ENCODE assay signal across 12 cellular contexts in the genomic region with DNA sequence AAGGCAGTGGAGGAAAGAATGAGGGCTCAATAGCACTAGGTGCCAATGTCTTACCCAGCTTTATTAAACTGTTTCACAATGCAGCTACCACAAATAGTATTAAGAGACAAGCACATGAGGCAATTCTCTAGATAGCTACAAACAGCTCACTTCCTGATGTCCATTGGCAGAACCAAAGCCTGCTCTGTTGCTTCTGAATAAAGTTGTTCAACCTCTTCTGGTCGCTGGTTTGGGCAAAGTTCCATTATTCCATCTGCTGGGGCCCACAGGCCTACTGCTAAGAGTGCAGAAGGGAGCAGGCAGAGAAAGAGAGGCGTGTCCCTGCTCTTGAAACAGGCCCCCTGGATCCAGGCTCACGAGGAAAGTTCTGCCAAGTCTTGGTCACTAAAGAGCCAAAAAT.
DNase-seq lines count a peak whose midpoint lies in the region; ATAC-seq and TF ChIP-seq lines count a peak whose summit lies in the region.
"Had no signal": no experiment of that assay in that cellular context is flagged by ENCODE, and none has a peak within 500 bp of the region (broad histone marks: within the 10 kb centered on the region; RNA-seq: fewer than 3 reads in every experiment).

No MANE protein-coding gene starts in this region.

- no peak overlapping the region for H3K9ac ChIP-seq in mammary epithelial cell (ENCODE audit: insufficient read depth, low read length)

- no peaks in the 10 kb centered on the region for H3K36me3 ChIP-seq in mammary epithelial cell (ENCODE audit: insufficient read depth, low read length)
- no peaks in the 10 kb centered on the region for H3K36me3 ChIP-seq in vagina

- BruUV-seq in MCF 10A (replicated peaks; lab: Mats Ljungman, UMichigan) = no TSS peak
- no TSS peak for BruUV-seq in mammary epithelial cell (replicated peaks; lab: Mats Ljungman, UMichigan)

- H3K4me2 ChIP-seq in mammary epithelial cell (ENCODE audit: insufficient read depth, low read depth, low read length) = no peak overlapping the region

- intact Hi-C loops in MCF 10A (cut with micrococcal nuclease) (no loop called here), mammary epithelial cell (cut with micrococcal nuclease) (no loop called here), vagina (cut with DNase I) (no loop called here)

- H3K4me1 ChIP-seq in mammary epithelial cell (ENCODE audit: insufficient read depth, low read length) = no peaks in the 10 kb centered on the region
- H3K4me1 ChIP-seq in vagina = peaks cover 27% of the 10 kb centered on the region

- dilution Hi-C loops in mammary epithelial cell (cut with HindIII; ENCODE audit: low sequenced_read_pairs) = no loop called here

- H3K9me3 Mint-ChIP-seq in MCF 10A (ENCODE audit: unreplicated experiment) = no peaks in the 10 kb centered on the region
- H3K9me3 Mint-ChIP-seq: stimulated activated naive CD8-positive, alpha-beta T cell treated with anti-CD3 and anti-CD28 coated beads, Interleukin-15, Interleukin-2, amounts not matched to agents 100 ng/mL and 50 ng/mL, for 24 hours had no signal

- WGBS in mammary epithelial cell (ENCODE audit: low coverage, missing lambda C conversion rate) = 58% methylated on average over 3 of the region's 3 CpGs

- no peak overlapping the region for H3K27ac ChIP-seq in mammary epithelial cell (ENCODE audit: insufficient read depth, low read depth, low read length)
- peak overlapping the region; percentile 65 for H3K27ac ChIP-seq in vagina

- no peaks in the 10 kb centered on the region for H3K4me1 Mint-ChIP-seq in MCF 10A (ENCODE audit: insufficient read depth, unreplicated experiment)

- ATAC-seq in esophagus mucosa = peak; percentile 20

- H3K27ac Mint-ChIP-seq in MCF 10A (ENCODE audit: low read depth, unreplicated experiment) = no peak overlapping the region
- H3K27ac Mint-ChIP-seq: activated naive CD8-positive, alpha-beta T cell; stimulated activated naive CD8-positive, alpha-beta T cell treated with anti-CD3 and anti-CD28 coated beads, Interleukin-15, Interleukin-2, amounts not matched to agents 100 ng/mL and 50 ng/mL, for 24 hours had no signal

- H4K20me1 ChIP-seq in mammary epithelial cell (ENCODE audit: insufficient read depth, low read length) = no peaks in the 10 kb centered on the region

- TF ChIP-seq CTCF in MCF 10A (IDR thresholded peaks at IDR 0.05; ENCODE audit: unreplicated experiment) = no peak
- no peak for TF ChIP-seq CTCF in mammary epithelial cell (conservative IDR thresholded peaks at IDR 0.05 in 1 of 2, IDR thresholded peaks at IDR 0.05 in 1 of 2; ENCODE audit: extremely low read depth in 1 of 2, insufficient read depth in 1 of 2, low read depth in 1 of 2, low read length in 2 of 2)
- no peak for TF ChIP-seq CTCF in vagina (IDR thresholded peaks at IDR 0.05)
- TF ChIP-seq CTCF in GM10248 (IDR thresholded peaks at IDR 0.05; ENCODE audit: control extremely low read depth, extremely low read depth, low read depth, missing control alignments) = no peak
- TF ChIP-seq CTCF in GM13976 (IDR thresholded peaks at IDR 0.05; ENCODE audit: borderline replicate concordance, control extremely low read depth, extremely low read depth, insufficient read depth, missing control alignments) = no peak

- H3K36me3 Mint-ChIP-seq in MCF 10A (ENCODE audit: insufficient read depth, unreplicated experiment) = no peaks in the 10 kb centered on the region

- no peaks in the 10 kb centered on the region for H3K79me2 ChIP-seq in mammary epithelial cell (ENCODE audit: insufficient read depth, low read length)

- H3K27me3 Mint-ChIP-seq in MCF 10A (ENCODE audit: insufficient read depth, unreplicated experiment) = no peaks in the 10 kb centered on the region
- H3K27me3 Mint-ChIP-seq: activated naive CD8-positive, alpha-beta T cell; stimulated activated naive CD8-positive, alpha-beta T cell treated with anti-CD3 and anti-CD28 coated beads, Interleukin-15, Interleukin-2, amounts not matched to agents 100 ng/mL and 50 ng/mL, for 24 hours had no signal

- no peak overlapping the region for H3K4me3 Mint-ChIP-seq in MCF 10A (ENCODE audit: unreplicated experiment)
- H3K4me3 Mint-ChIP-seq: activated naive CD8-positive, alpha-beta T cell; stimulated activated naive CD8-positive, alpha-beta T cell treated with anti-CD3 and anti-CD28 coated beads, Interleukin-15, Interleukin-2, amounts not matched to agents 100 ng/mL and 50 ng/mL, for 24 hours had no signal

- in situ Hi-C loops in mammary epithelial cell (cut with MboI; ENCODE audit: low sequenced_read_pairs in 2 of 2) (no loop called here), GM13976 (cut with MboI; ENCODE audit: low sequenced_read_pairs, unreplicated experiment) (no loop called here)

- no peaks in the 10 kb centered on the region for H3K27me3 ChIP-seq in mammary epithelial cell (ENCODE audit: insufficient read depth, low read length)
- no peaks in the 10 kb centered on the region for H3K27me3 ChIP-seq in vagina

- H2AFZ ChIP-seq in mammary epithelial cell (ENCODE audit: low read depth, low read length) = no peak overlapping the region

- TF ChIP-seq POLR2A in vagina (IDR thresholded peaks at IDR 0.05) = no peak

- H3K4me3 ChIP-seq in mammary epithelial cell (replicated peaks in 1 of 3; ENCODE audit: insufficient read depth in 1 of 3, low read depth in 2 of 3, low read length in 3 of 3) = no peak overlapping the region
- no peak overlapping the region for H3K4me3 ChIP-seq in vagina
- H3K4me3 ChIP-seq: skin epidermis had no signal

- H3K9me3 ChIP-seq in mammary epithelial cell (replicated peaks; ENCODE audit: insufficient read depth, low read length) (no peaks in the 10 kb centered on the region), vagina (no peaks in the 10 kb centered on the region)

- DNase-seq in MCF 10A (ENCODE audit: unreplicated experiment) (peak; percentile 11), mammary epithelial cell (no peak), mucosa of gallbladder (ENCODE audit: low spot score) (peak; percentile 73), vagina (ENCODE audit: extremely low spot score in 2 of 2) (peak in 1 of 2 donors; percentile 98), GM10248 (ENCODE audit: extremely low spot score) (no peak), HT-29 (ENCODE audit: low spot score) (no peak), GM13976 (ENCODE audit: low spot score) (no peak)
- DNase-seq: T-helper 9 cell had no signal

- CTCF ChIA-PET in MCF 10A (lab: Yijun Ruan, JAX) (no interaction called here), mammary epithelial cell (lab: Charles Lee; ENCODE audit: low non-redundant PET) (no interaction called here), GM10248 (lab: Yijun Ruan, JAX) (interaction anchor here (1.5 kb wide), 1 partner anchor 106 kb away, joined by 3 read pairs; no protein-coding TSS in a partner anchor)

- POLR2A ChIA-PET in MCF 10A (lab: Yijun Ruan, JAX) (no interaction called here), GM10248 (lab: Yijun Ruan, JAX) (no interaction called here)

Comparison
In these comparisons a context has a peak if more than half of its experiments do, and no peak if none do; other contexts are left out.
1. DNase-seq: peak in MCF 10A (single experiment) and mucosa of gallbladder (single experiment); none in mammary epithelial cell (single experiment), GM10248 (single experiment), HT-29 (single experiment) and GM13976 (single experiment).